In genomic region chr19:30651691-30652090, GRCh38 we compare ENCODE assay signal across 19 cellular contexts.
"Had no signal": no experiment of that assay in that cellular context is flagged by ENCODE, and none has a peak within 500 bp of the region (broad histone marks: within the 10 kb centered on the region; RNA-seq: fewer than 3 reads in every experiment).

No MANE protein-coding gene starts in this region.

- DNase-seq: KBM-7, MV-4-11, NCI-H1048, NCI-H1436 treated with DMSO at 0.1 percent for 48 hours, NCI-H1694, NCI-H187 treated with DMSO at 0.1 percent for 48 hours, NCI-H2029 treated with DMSO at 0.1 percent for 48 hours, NCI-H345, NCI-H446 treated with DMSO at 0.1 percent for 48 hours, NCI-H524, NCI-H526 treated with DMSO at 0.1 percent for 48 hours, NCI-H748 treated with DMSO at 0.1 percent for 48 hours, Right ventricle myocardium superior, RPMI8226, SIG-M5, SK-N-SH, SW 1271, T-cell had no signal

- H3K9me3 Mint-ChIP-seq: T-cell had no signal

- H3K4me3 Mint-ChIP-seq: T-cell had no signal

- H3K9me2 ChIP-seq: SK-N-SH had no signal

- ATAC-seq: T-cell had no signal

- H3K9ac ChIP-seq: SK-N-SH had no signal

- H3K4me2 ChIP-seq: SK-N-SH had no signal

- H3K9me3 ChIP-seq: SK-N-SH had no signal

- H3K36me3 Mint-ChIP-seq: T-cell had no signal

- FAIRE-seq: RCC 7860 had no signal

- H3K27ac Mint-ChIP-seq: T-cell had no signal

- H3K4me1 Mint-ChIP-seq: T-cell had no signal
